Comparison of ENCODE assay signal across 12 cellular contexts in genomic region chr13:33193428-33193974, GRCh38.
DNase-seq lines count a peak whose midpoint lies in the region; ATAC-seq and TF ChIP-seq lines count a peak whose summit lies in the region.
"Had no signal": no experiment of that assay in that cellular context is flagged by ENCODE, and none has a peak within 500 bp of the region (broad histone marks: within the 10 kb centered on the region; RNA-seq: fewer than 3 reads in every experiment).

No MANE protein-coding gene starts in this region.

- H3K9me3 Mint-ChIP-seq in glutamatergic neuron (ENCODE audit: unreplicated experiment) = no peaks in the 10 kb centered on the region

- H3K36me3 Mint-ChIP-seq in glutamatergic neuron (ENCODE audit: unreplicated experiment) = no peaks in the 10 kb centered on the region

- H3K4me1 ChIP-seq in esophagus muscularis mucosa = peaks cover 71 to 100% (median 98%) of the 10 kb centered on the region in 4 donors
- H3K4me1 ChIP-seq in osteoblast (ENCODE audit: insufficient read depth, low read length) = peaks cover 66% of the 10 kb centered on the region

- peak overlapping the region; percentile 57 for H3K4me2 ChIP-seq in osteoblast (ENCODE audit: insufficient read depth, low read length)

- intact Hi-C loops in esophagus muscularis mucosa (cut with DNase I) = no loop called here

- H3K4me3 Mint-ChIP-seq in glutamatergic neuron (ENCODE audit: unreplicated experiment) = no peak overlapping the region

- H2AFZ ChIP-seq in osteoblast (ENCODE audit: low read length) = no peak overlapping the region

- H3K27me3 Mint-ChIP-seq in glutamatergic neuron (ENCODE audit: unreplicated experiment) = peaks cover 2% of the 10 kb centered on the region

- ATAC-seq in GM21717 (IDR thresholded peaks at IDR 0.05; ENCODE audit: unreplicated experiment) = no peak

- TF ChIP-seq CTCF in esophagus muscularis mucosa (IDR thresholded peaks at IDR 0.05) = no peak
- TF ChIP-seq CTCF in osteoblast (IDR thresholded peaks at IDR 0.05; ENCODE audit: extremely low read depth, low read depth, low read length) = no peak
- TF ChIP-seq CTCF in glutamatergic neuron (IDR thresholded peaks at IDR 0.05; ENCODE audit: partially characterized antibody, unreplicated experiment) = no peak

- H3K9me3 ChIP-seq in esophagus muscularis mucosa (no peaks in the 10 kb centered on the region), osteoblast (ENCODE audit: low read depth, low read length) (no peaks in the 10 kb centered on the region)

- H3K27me3 ChIP-seq in esophagus muscularis mucosa (no peaks in the 10 kb centered on the region), osteoblast (ENCODE audit: insufficient read depth, low read length) (no peaks in the 10 kb centered on the region)

- peak overlapping the region; percentile 14 to 66 (median 28) for H3K27ac ChIP-seq in esophagus muscularis mucosa (replicated peaks in 1 of 4)
- H3K27ac ChIP-seq in osteoblast (ENCODE audit: low read depth, low read length) = peak overlapping the region; percentile 98

- peaks cover 33% of the 10 kb centered on the region for H3K4me1 Mint-ChIP-seq in glutamatergic neuron (ENCODE audit: low read depth, unreplicated experiment)

- H3K4me3 ChIP-seq in esophagus muscularis mucosa = no peak overlapping the region
- no peak overlapping the region for H3K4me3 ChIP-seq in osteoblast (ENCODE audit: insufficient read depth, low read length)

- H3K27ac Mint-ChIP-seq in glutamatergic neuron (ENCODE audit: unreplicated experiment) = no peak overlapping the region

- DNase-seq in Daoy (ENCODE audit: low read depth) = peak; percentile 37
- peak; percentile 59 for DNase-seq in NCI-H82 treated with DMSO at 0.1 percent for 48 hours (lab: John Stamatoyannopoulos, UW; ENCODE audit: unreplicated experiment)
- DNase-seq in esophagus muscularis mucosa (ENCODE audit: extremely low spot score) = no peak
- DNase-seq in osteoblast (ENCODE audit: insufficient read length, low spot score, missing footprints) = no peak
- no peak for DNase-seq in glutamatergic neuron
- DNase-seq in stimulated activated CD4-positive, alpha-beta T cell treated with anti-CD3 and anti-CD28 coated beads, Interleukin-4, amount 100 ng/mL, for 1 hour = no peak
- no peak for DNase-seq in stimulated activated naive CD4-positive, alpha-beta T cell treated with Interleukin-2 at 50 U/mL for 16 hours (lab: John Stamatoyannopoulos, UW)
- DNase-seq: AML-193; DND-41; effector CD8-positive, alpha-beta T cell; NCI-H2171 had no signal

- 72% methylated on average over 7 of the region's 7 CpGs for WGBS in esophagus muscularis mucosa

- no peak for TF ChIP-seq POLR2A in esophagus muscularis mucosa (IDR thresholded peaks at IDR 0.05; ENCODE audit: low read depth)

- no peak for TF ChIP-seq EP300 in esophagus muscularis mucosa (IDR thresholded peaks at IDR 0.05)

- no peaks in the 10 kb centered on the region for H4K20me1 ChIP-seq in osteoblast (ENCODE audit: insufficient read depth, low read length)

- H3K79me2 ChIP-seq in osteoblast (ENCODE audit: insufficient read depth, low read length) = peaks cover 87% of the 10 kb centered on the region

- H3K36me3 ChIP-seq in esophagus muscularis mucosa (no peaks in the 10 kb centered on the region), osteoblast (ENCODE audit: insufficient read depth, low read length) (no peaks in the 10 kb centered on the region)

Comparison
In these comparisons a context has a peak if more than half of its experiments do, and no peak if none do; other contexts are left out.
1. DNase-seq: peak in Daoy (single experiment) and NCI-H82 treated with DMSO at 0.1 percent for 48 hours (single experiment); none in esophagus muscularis mucosa (single experiment), osteoblast (single experiment), glutamatergic neuron (single experiment), stimulated activated CD4-positive, alpha-beta T cell treated with anti-CD3 and anti-CD28 coated beads, Interleukin-4, amount 100 ng/mL, for 1 hour (single experiment) and stimulated activated naive CD4-positive, alpha-beta T cell treated with Interleukin-2 at 50 U/mL for 16 hours (single experiment).